ENCODE assay signal across 1 cellular context in the genomic region with DNA sequence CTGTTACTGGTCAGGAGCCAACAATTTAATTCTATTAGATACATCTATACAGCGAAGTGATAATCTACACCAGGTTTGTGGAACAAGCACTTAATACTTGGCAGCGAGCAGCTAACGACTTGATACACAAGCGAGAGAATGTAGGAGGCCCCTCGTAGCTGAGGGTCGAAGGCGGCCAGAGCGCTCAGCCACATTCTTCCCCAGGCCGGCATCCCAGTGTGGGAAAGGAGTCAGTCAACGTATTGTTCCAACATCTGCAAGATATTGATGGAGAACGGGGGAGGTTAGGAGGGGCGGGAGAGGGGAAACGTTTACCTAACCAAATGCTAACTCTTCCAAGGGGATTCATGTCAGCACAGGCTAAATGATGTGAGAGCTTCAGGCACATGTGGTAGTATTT.
TF ChIP-seq lines count a peak whose summit lies in the region.

No MANE protein-coding gene starts in this region.

TF ChIP-seq in SK-N-SH, 30 proteins besides CTCF, POLR2A, EP300 and RAD21 (continued from another document):
- no peak for TF ChIP-seq TAF1 (IDR thresholded peaks at IDR 0.05; ENCODE audit: borderline replicate concordance, low read depth, low read length)
TF ChIP-seq in SK-N-SH: peak in this region for 0.
